Comparison of ENCODE assay signal across 11 cellular contexts in the genomic region with DNA sequence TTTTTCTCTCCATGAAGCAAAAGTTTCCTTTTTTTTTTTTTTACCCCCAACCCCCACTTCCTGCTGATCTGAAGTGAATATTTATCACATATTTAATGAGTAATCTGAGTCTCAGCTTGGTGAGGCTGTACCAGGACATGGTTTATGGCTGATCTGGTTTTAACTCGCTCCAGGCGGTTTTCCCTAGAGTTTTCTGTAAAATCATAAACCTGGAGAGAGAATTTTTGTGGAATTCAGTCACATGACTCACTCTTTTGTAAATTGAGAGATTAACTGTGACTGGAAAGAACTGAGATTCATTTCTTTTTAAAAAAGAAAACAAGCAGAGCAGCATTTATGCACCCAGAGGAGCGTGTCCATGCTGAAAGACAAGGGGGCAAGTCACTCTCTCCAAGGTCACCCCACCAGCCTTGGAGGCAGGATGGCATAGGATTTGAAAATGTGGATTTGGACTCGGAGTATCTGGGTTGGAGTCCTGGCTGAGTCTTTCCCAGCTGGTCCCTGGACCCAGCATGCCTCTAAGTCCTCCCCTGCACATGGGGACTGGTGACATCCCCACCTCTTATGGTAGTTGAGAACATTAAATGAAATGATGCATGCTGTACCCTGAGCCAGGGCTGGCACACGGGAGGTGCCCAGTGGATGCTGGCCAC.
DNase-seq lines count a peak whose midpoint lies in the region; ATAC-seq, FAIRE-seq and TF ChIP-seq lines count a peak whose summit lies in the region.
"Had no signal": no experiment of that assay in that cellular context is flagged by ENCODE, and none has a peak within 500 bp of the region (broad histone marks: within the 10 kb centered on the region; RNA-seq: fewer than 3 reads in every experiment).

No MANE protein-coding gene starts in this region.

- no peaks in the 10 kb centered on the region for H3K9me3 Mint-ChIP-seq in brain
- H3K9me3 Mint-ChIP-seq: activated naive CD4-positive, alpha-beta T cell treated with anti-CD3 and anti-CD28 coated beads for 36 hours had no signal

- peaks cover 69% of the 10 kb centered on the region for H3K4me1 Mint-ChIP-seq in brain

- peak; percentile 3 for DNase-seq in NCI-H2196 treated with DMSO at 0.1 percent for 48 hours (lab: John Stamatoyannopoulos, UW; ENCODE audit: unreplicated experiment)
- no peak for DNase-seq in NCI-H2196 (lab: John Stamatoyannopoulos, UW; ENCODE audit: unreplicated experiment)
- DNase-seq in urothelium cell line (ENCODE audit: low spot score), result peak; percentile 65
- DNase-seq in NCI-H345 (lab: John Stamatoyannopoulos, UW), result no peak
- DNase-seq: 8988T; activated naive CD4-positive, alpha-beta T cell treated with anti-CD3 and anti-CD28 coated beads for 36 hours; NCI-H2081 treated with DMSO at 0.1 percent for 48 hours had no signal

- peak overlapping the region in 4 of 5 experiments; percentile 57 to 92 (median 81) for H3K27ac Mint-ChIP-seq in brain
- H3K27ac Mint-ChIP-seq: activated naive CD4-positive, alpha-beta T cell treated with anti-CD3 and anti-CD28 coated beads for 36 hours had no signal

- H3K36me3 Mint-ChIP-seq in brain, result peaks cover 35% of the 10 kb centered on the region

- FAIRE-seq in urothelium cell line (lab: Jason Lieb, UNC), result no peak

- H3K27me3 Mint-ChIP-seq in brain, result no peaks in the 10 kb centered on the region

- no peak for TF ChIP-seq CTCF in brain (conservative IDR thresholded peaks at IDR 0.05)

- peak overlapping the region; percentile 4 for H3K27ac ChIP-seq in layer of hippocampus (ENCODE audit: low read depth, low read length)

- H3K4me3 Mint-ChIP-seq in brain, result no peak overlapping the region
- H3K4me3 Mint-ChIP-seq: activated naive CD4-positive, alpha-beta T cell treated with anti-CD3 and anti-CD28 coated beads for 36 hours had no signal

- H3K27me3 ChIP-seq in layer of hippocampus (ENCODE audit: control insufficient read depth, insufficient read depth, low read length), result no peaks in the 10 kb centered on the region

- ATAC-seq in activated CD4-positive, CD25-positive, alpha-beta regulatory T cell treated with anti-CD3 and anti-CD28 coated beads, Interleukin-2, amount 50 U/mL, for 24 hours, result no peak
- ATAC-seq in GM19397 (IDR thresholded peaks at IDR 0.05; ENCODE audit: unreplicated experiment), result no peak

Comparison
In these comparisons a context has a peak if more than half of its experiments do, and no peak if none do; other contexts are left out.
1. DNase-seq: peak in NCI-H2196 treated with DMSO at 0.1 percent for 48 hours (single experiment) and urothelium cell line (single experiment); none in NCI-H2196 (single experiment) and NCI-H345 (single experiment).